In the genomic region with DNA sequence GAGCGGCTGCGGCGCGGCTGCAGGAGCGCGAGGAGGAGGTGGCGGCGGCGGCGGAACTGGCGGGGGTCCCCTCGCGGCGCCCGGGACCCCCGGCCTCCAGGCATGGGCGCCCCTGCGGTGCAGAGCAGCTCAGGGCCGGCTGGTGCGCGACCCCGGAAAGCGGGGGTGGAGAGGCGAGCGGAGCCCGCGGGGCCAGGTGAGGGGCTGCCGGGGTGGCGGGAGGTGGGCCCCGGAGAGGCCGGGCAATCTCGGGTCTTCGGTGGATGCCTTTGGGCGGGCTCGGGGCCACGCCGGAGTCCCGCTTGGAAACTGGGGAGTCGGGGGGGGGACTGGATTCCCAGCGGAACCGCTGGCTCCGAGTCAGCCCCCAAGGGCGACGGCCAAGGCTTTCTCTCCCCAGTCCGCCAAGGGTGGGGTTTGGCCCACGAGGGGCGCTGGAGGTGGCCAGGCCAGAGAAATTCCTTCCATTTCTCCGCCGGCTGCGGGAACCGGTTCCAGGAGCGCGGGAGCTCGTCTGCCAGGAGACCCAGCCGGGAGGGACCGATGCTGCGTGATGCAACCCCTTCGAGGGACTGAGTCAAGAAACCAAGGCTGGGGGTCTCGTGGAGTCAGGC, we compare ENCODE assay signal across 9 cellular contexts. TPM values are rescaled to one million over a fixed set of nuclear protein-coding genes. Genes with fewer than 3 reads are reported as not detected.
DNase-seq lines count a peak whose midpoint lies in the region; ATAC-seq, FAIRE-seq and TF ChIP-seq lines count a peak whose summit lies in the region.
"Had no signal": no experiment of that assay in that cellular context is flagged by ENCODE, and none has a peak within 500 bp of the region (broad histone marks: within the 10 kb centered on the region; RNA-seq: fewer than 3 reads in every experiment).

No MANE protein-coding gene starts in this region.

- no peaks in the 10 kb centered on the region for H3K36me3 Mint-ChIP-seq in mesothelial cell of epicardium

- H3K4me1 ChIP-seq in ES-I3 (ENCODE audit: insufficient read depth, low read length) (peaks cover 12% of the 10 kb centered on the region), MM.1S (ENCODE audit: low read length) (peaks cover 13% of the 10 kb centered on the region), urinary bladder (ENCODE audit: insufficient read depth) (no peaks in the 10 kb centered on the region)

- H3K4me1 Mint-ChIP-seq in mesothelial cell of epicardium = peaks cover 24% of the 10 kb centered on the region

- H3K4me2 ChIP-seq in MM.1S (ENCODE audit: low read depth, low read length) = peak overlapping the region; percentile 99

- TF ChIP-seq POLR2A in GM12892 (IDR thresholded peaks at IDR 0.05; ENCODE audit: low read depth, low read length) = no peak

- H3F3A ChIP-seq in MM.1S (ENCODE audit: insufficient read depth, low read length) = peaks cover 29% of the 10 kb centered on the region

- peak overlapping the region; percentile 79 for H3K9ac ChIP-seq in ES-I3 (ENCODE audit: low read depth, low read length)
- peak overlapping the region; percentile 97 for H3K9ac ChIP-seq in MM.1S (ENCODE audit: low read length)

- no peak for FAIRE-seq in GM12892 (lab: Jason Lieb, UNC)

- H3K27me3 Mint-ChIP-seq in mesothelial cell of epicardium (ENCODE audit: low read depth) = peaks cover 29% of the 10 kb centered on the region

- TF ChIP-seq CTCF in MM.1S (IDR thresholded peaks at IDR 0.05; ENCODE audit: low read length) (peak; percentile 6; the same call in 1 of the 2 replicates), mesothelial cell of epicardium (IDR thresholded peaks at IDR 0.05; ENCODE audit: unreplicated experiment) (no peak)

- peak overlapping the region; percentile 49; the same call in 1 of the 2 replicates for H2AFZ ChIP-seq in MM.1S (ENCODE audit: low read length)

- peak overlapping the region; percentile 89 for H3K27ac Mint-ChIP-seq in mesothelial cell of epicardium

- H3K9me3 ChIP-seq in ES-I3 (ENCODE audit: control insufficient read depth, insufficient read depth, low read length) (no peaks in the 10 kb centered on the region), MM.1S (replicated peaks; ENCODE audit: insufficient read depth, low read length) (no peaks in the 10 kb centered on the region)

- no peaks in the 10 kb centered on the region for H3K9me3 Mint-ChIP-seq in mesothelial cell of epicardium

- no peak for ATAC-seq in GM21367 (IDR thresholded peaks at IDR 0.05; ENCODE audit: unreplicated experiment)

- H3K36me3 ChIP-seq in ES-I3 (ENCODE audit: insufficient read depth, low read length) (no peaks in the 10 kb centered on the region), MM.1S (replicated peaks; ENCODE audit: insufficient read depth, low read length) (no peaks in the 10 kb centered on the region), urinary bladder (ENCODE audit: insufficient read depth) (no peaks in the 10 kb centered on the region)

- peaks cover 13% of the 10 kb centered on the region; the same call in 1 of the 2 replicates for H3K27me3 ChIP-seq in MM.1S (replicated peaks; ENCODE audit: insufficient read depth, low read length)

- no peaks in the 10 kb centered on the region for H4K20me1 ChIP-seq in MM.1S (ENCODE audit: insufficient read depth, low read length)

- DNase-seq in MM.1S = no peak
- DNase-seq in dedifferentiated amniotic fluid mesenchymal stem cell (ENCODE audit: extremely low spot score) = peak; percentile 60
- DNase-seq in mesothelial cell of epicardium (ENCODE audit: low spot score in 2 of 2, unreplicated experiment in 2 of 2) = peak in 1 of 2 experiments; percentile 67
- DNase-seq in GM12892 (ENCODE audit: insufficient read length) = no peak
- no peak for DNase-seq in globus pallidus (ENCODE audit: low spot score)

- WGBS in urinary bladder = 2% methylated on average over 59 of the region's 59 CpGs

- no peaks in the 10 kb centered on the region for H3K9me2 ChIP-seq in MM.1S (replicated peaks; ENCODE audit: insufficient read depth, low read length)

- no peaks in the 10 kb centered on the region for H3K79me2 ChIP-seq in MM.1S (ENCODE audit: low read length)

- H3K27ac ChIP-seq in MM.1S (ENCODE audit: low read length) = peak overlapping the region; percentile 28; the same call in 1 of the 2 replicates
- peak overlapping the region; percentile 62 for H3K27ac ChIP-seq in urinary bladder (ENCODE audit: low read depth)

- H3K4me3 ChIP-seq in MM.1S (ENCODE audit: low read length) = peak overlapping the region; percentile 73
- H3K4me3 ChIP-seq in urinary bladder (ENCODE audit: low read depth, low read length) = peak overlapping the region; percentile 65

- peak overlapping the region; percentile 74 for H3K4me3 Mint-ChIP-seq in mesothelial cell of epicardium

RNA-seq across cellular contexts. Expression of gene NR4A1, which starts 13.9 kb away (rescaled TPM):
- total RNA-seq in mesothelial cell of epicardium (138 to 141 TPM (median 141 TPM) in 3 replicates), urinary bladder (18.3 TPM)
- 307 TPM for polyA plus RNA-seq in urinary bladder
- polyA plus RNA-seq in GM12892 (2012; ENCODE audit: missing spikeins) = 3.3 TPM

RNA-seq across cellular contexts. Expression of gene TAMALIN, which starts 30.6 kb away (rescaled TPM):
- total RNA-seq in mesothelial cell of epicardium = 20.3 to 24.3 TPM (median 22.0 TPM) in 3 replicates
- total RNA-seq in urinary bladder = 13.0 TPM
- 51.8 TPM for polyA plus RNA-seq in urinary bladder
- 0.57 TPM for polyA plus RNA-seq in GM12892 (2012; ENCODE audit: missing spikeins)

RNA-seq across cellular contexts. Expression of gene ATG101, which starts 32.4 kb away (rescaled TPM):
- total RNA-seq in mesothelial cell of epicardium (29.4 to 32.8 TPM (median 32.6 TPM) in 3 replicates), urinary bladder (20.4 TPM)
- polyA plus RNA-seq in urinary bladder = 46.4 TPM
- polyA plus RNA-seq in GM12892 (2012; ENCODE audit: missing spikeins) = 13.5 TPM

RNA-seq across cellular contexts. Expression of gene SMIM41, which starts 42.1 kb away (rescaled TPM):
- total RNA-seq in mesothelial cell of epicardium = 0.16 TPM in 1 of 3 replicates, not detected in the others
- total RNA-seq in urinary bladder = 3.4 TPM
- 5.5 TPM for polyA plus RNA-seq in urinary bladder
- not detected for polyA plus RNA-seq in GM12892 (2012; ENCODE audit: missing spikeins)
- total RNA-seq: subcutaneous adipose tissue had no signal
